Comparison of ENCODE assay signal across 8 cellular contexts in the genomic region with DNA sequence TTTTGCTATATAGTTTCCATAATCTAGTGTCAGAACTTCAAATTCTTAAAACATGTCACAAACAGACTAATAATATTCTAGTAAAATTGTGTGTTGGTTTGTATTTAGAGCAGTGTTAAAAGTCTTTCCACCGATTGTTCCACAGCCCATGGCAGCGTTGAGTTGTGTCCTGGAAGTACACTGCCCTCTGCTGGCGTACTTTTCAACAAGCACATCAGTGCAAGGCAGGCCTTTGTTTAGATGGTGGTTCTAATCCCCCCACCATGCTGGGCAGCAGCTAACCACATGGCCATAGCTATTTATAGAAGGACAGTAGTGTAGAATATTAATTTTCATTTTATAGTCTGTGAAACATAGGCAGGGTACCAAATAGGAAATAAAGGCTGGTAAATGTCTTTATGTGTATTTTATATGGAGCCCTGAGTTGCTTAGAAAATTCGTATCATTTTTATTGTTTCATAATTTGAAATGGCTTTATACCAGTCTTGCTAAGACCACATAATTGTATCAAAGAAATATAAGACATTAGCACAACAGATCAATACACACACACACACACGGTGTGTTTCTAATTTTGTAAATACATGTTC.
DNase-seq lines count a peak whose midpoint lies in the region; ATAC-seq and TF ChIP-seq lines count a peak whose summit lies in the region.

No MANE protein-coding gene starts in this region.

- no peak overlapping the region for H3K27ac ChIP-seq in endodermal cell (ENCODE audit: low read depth, low read length)

- H3K9me3 Mint-ChIP-seq in endodermal cell = peaks cover 24% of the 10 kb centered on the region
- no peaks in the 10 kb centered on the region for H3K9me3 Mint-ChIP-seq in stimulated activated effector memory CD8-positive, alpha-beta T cell treated with anti-CD3 and anti-CD28 coated beads, Interleukin-12 subunit alpha, Interleukin-12 subunit beta, amount 100 ng/mL, for 72 hours

- peak; percentile 81 for DNase-seq in D341Med (ENCODE audit: low spot score)
- peak; percentile 79 for DNase-seq in NCI-H774 (lab: John Stamatoyannopoulos, UW)
- peak; percentile 8 to 13 for DNase-seq in activated CD8-positive, alpha-beta memory T cell treated with anti-CD3 and anti-CD28 coated beads for 1 hour (ENCODE audit: extremely low read depth in 1 of 2, low read depth in 1 of 2)
- peak; percentile 91 for DNase-seq in endodermal cell
- DNase-seq in midbrain (lab: John Stamatoyannopoulos, UW) = peak; percentile 87
- DNase-seq in stimulated activated effector memory CD8-positive, alpha-beta T cell treated with anti-CD3 and anti-CD28 coated beads, Interleukin-12 subunit alpha, Interleukin-12 subunit beta, amount 100 ng/mL, for 72 hours (ENCODE audit: low spot score in 2 of 2) = peak; percentile 8 to 65

- peaks cover 2% of the 10 kb centered on the region for H3K36me3 Mint-ChIP-seq in endodermal cell (ENCODE audit: low read depth)
- no peaks in the 10 kb centered on the region for H3K36me3 Mint-ChIP-seq in stimulated activated effector memory CD8-positive, alpha-beta T cell treated with anti-CD3 and anti-CD28 coated beads, Interleukin-12 subunit alpha, Interleukin-12 subunit beta, amount 100 ng/mL, for 72 hours

- H3K27me3 ChIP-seq in endodermal cell (ENCODE audit: control insufficient read depth, insufficient read depth, low read length, poor library complexity, severe bottlenecking) = no peaks in the 10 kb centered on the region

- ATAC-seq in GM19468 (IDR thresholded peaks at IDR 0.05; ENCODE audit: extremely low read depth, unreplicated experiment) = peak; percentile 65
- peak; percentile 91 for ATAC-seq in HG03565 (IDR thresholded peaks at IDR 0.05; ENCODE audit: unreplicated experiment)
- ATAC-seq in stimulated activated effector memory CD8-positive, alpha-beta T cell treated with anti-CD3 and anti-CD28 coated beads, Interleukin-12 subunit alpha, Interleukin-12 subunit beta, amount 100 ng/mL, for 72 hours = peak; percentile 71

- peaks cover 22% of the 10 kb centered on the region for H3K9me3 ChIP-seq in endodermal cell (ENCODE audit: control insufficient read depth, low read length)

- H3K4me1 ChIP-seq in endodermal cell (ENCODE audit: control insufficient read depth, insufficient read depth, low read length) = peaks cover 7% of the 10 kb centered on the region

- WGBS in endodermal cell (ENCODE audit: insufficient coverage in 1 of 2, insufficient read length in 1 of 2), 2 experiments = 0 to 8% methylated on average over 1 to 3 of the region's 5 CpGs

- H3K4me3 ChIP-seq in endodermal cell (ENCODE audit: low read length) = no peak overlapping the region

- H3K27me3 Mint-ChIP-seq in endodermal cell (ENCODE audit: insufficient read depth) = peaks cover 6% of the 10 kb centered on the region

- no peaks in the 10 kb centered on the region for H3K36me3 ChIP-seq in endodermal cell (ENCODE audit: control insufficient read depth, insufficient read depth, low read length)

- H3K4me1 Mint-ChIP-seq in endodermal cell = peaks cover 28% of the 10 kb centered on the region
- no peaks in the 10 kb centered on the region for H3K4me1 Mint-ChIP-seq in stimulated activated effector memory CD8-positive, alpha-beta T cell treated with anti-CD3 and anti-CD28 coated beads, Interleukin-12 subunit alpha, Interleukin-12 subunit beta, amount 100 ng/mL, for 72 hours

- H3K9ac ChIP-seq in endodermal cell (ENCODE audit: extremely low read depth, low read length, poor library complexity, severe bottlenecking) = no peak overlapping the region

- TF ChIP-seq CTCF in endodermal cell (conservative IDR thresholded peaks at IDR 0.05) = peak; percentile 96

- H3K27ac Mint-ChIP-seq in endodermal cell = no peak overlapping the region
- H3K27ac Mint-ChIP-seq in stimulated activated effector memory CD8-positive, alpha-beta T cell treated with anti-CD3 and anti-CD28 coated beads, Interleukin-12 subunit alpha, Interleukin-12 subunit beta, amount 100 ng/mL, for 72 hours = no peak overlapping the region

- no peak overlapping the region for H3K4me3 Mint-ChIP-seq in endodermal cell
- no peak overlapping the region for H3K4me3 Mint-ChIP-seq in stimulated activated effector memory CD8-positive, alpha-beta T cell treated with anti-CD3 and anti-CD28 coated beads, Interleukin-12 subunit alpha, Interleukin-12 subunit beta, amount 100 ng/mL, for 72 hours

Comparison
In these comparisons a context has a peak if more than half of its experiments do, and no peak if none do; other contexts are left out.
1. DNase-seq: peak in every context shown above with its lines; median percentile 91 in endodermal cell; 87 in midbrain; 81 in D341Med; 79 in NCI-H774; 36 in stimulated activated effector memory CD8-positive, alpha-beta T cell treated with anti-CD3 and anti-CD28 coated beads, Interleukin-12 subunit alpha, Interleukin-12 subunit beta, amount 100 ng/mL, for 72 hours; 10 in activated CD8-positive, alpha-beta memory T cell treated with anti-CD3 and anti-CD28 coated beads for 1 hour.